Comparison of ENCODE assay signal across 24 cellular contexts in genomic region chr3:7095116-7095515, GRCh38.
"Had no signal": no experiment of that assay in that cellular context is flagged by ENCODE, and none has a peak within 500 bp of the region (broad histone marks: within the 10 kb centered on the region; RNA-seq: fewer than 3 reads in every experiment).

No MANE protein-coding gene starts in this region.

- H3K4me3 ChIP-seq: cardiac muscle cell, MG63 had no signal

- DNase-seq: activated CD4-positive, alpha-beta T cell treated with anti-CD3 and anti-CD28 coated beads for 36 hours; activated CD4-positive, alpha-beta T cell treated with anti-CD3 and anti-CD28 coated beads, Interleukin-2, amount 50 U/mL, for 1 hour; activated CD4-positive, CD25-positive, alpha-beta regulatory T cell; activated CD8-positive, alpha-beta memory T cell treated with anti-CD3 and anti-CD28 coated beads, Interleukin-2, amount 50 U/mL, for 4 hours; activated CD8-positive, alpha-beta T cell treated with anti-CD3 and anti-CD28 coated beads for 36 hours; activated gamma-delta T cell treated with Interleukin-2 at 50 U/mL for 16 hours; activated naive CD4-positive, alpha-beta T cell treated with anti-CD3 and anti-CD28 coated beads, Interleukin-2, amount 10 ng/mL, durations not matched to agents 7 days and 5 days; activated naive CD8-positive, alpha-beta T cell treated with anti-CD3 and anti-CD28 coated beads for 36 hours; activated T-cell treated with anti-CD3 and anti-CD28 coated beads, Interleukin-2, amount 50 U/mL, for 72 hours; brain microvascular endothelial cell; MG63; MV-4-11; NCI-H1105; NCI-H1436; NCI-H1694 treated with DMSO at 0.1 percent for 48 hours; NCI-H2029 treated with DMSO at 0.1 percent for 48 hours; NCI-H446; NCI-H526; NCI-H82; SIG-M5; T-helper 2 cell had no signal

- H3K27ac Mint-ChIP-seq: activated CD4-positive, alpha-beta T cell treated with anti-CD3 and anti-CD28 coated beads for 36 hours; activated CD8-positive, alpha-beta T cell treated with anti-CD3 and anti-CD28 coated beads for 36 hours; activated naive CD4-positive, alpha-beta T cell treated with anti-CD3 and anti-CD28 coated beads, Interleukin-2, amount 10 ng/mL, durations not matched to agents 7 days and 5 days; activated naive CD8-positive, alpha-beta T cell treated with anti-CD3 and anti-CD28 coated beads for 36 hours; activated T-cell treated with anti-CD3 and anti-CD28 coated beads, Interleukin-2, amount 50 U/mL, for 72 hours; activated T-helper 2 cell treated with anti-CD3 and anti-CD28 coated beads, Interferon-gamma antibody, Interleukin-2, Interleukin-4, amounts not matched to agents 10 μg/mL and 5 μg/mL and 100 μg/mL, durations not matched to agents 14 hours and 24 hours and 36 hours had no signal

- H3K36me3 ChIP-seq: brain microvascular endothelial cell, cardiac muscle cell, MG63 had no signal

- H3K4me1 Mint-ChIP-seq: activated CD4-positive, alpha-beta T cell treated with anti-CD3 and anti-CD28 coated beads for 36 hours; activated naive CD4-positive, alpha-beta T cell treated with anti-CD3 and anti-CD28 coated beads, Interleukin-2, amount 10 ng/mL, durations not matched to agents 7 days and 5 days; activated naive CD8-positive, alpha-beta T cell treated with anti-CD3 and anti-CD28 coated beads for 36 hours had no signal

- H3K27ac ChIP-seq: brain microvascular endothelial cell, cardiac muscle cell, VCaP had no signal

- H3K4me3 Mint-ChIP-seq: activated CD4-positive, alpha-beta T cell treated with anti-CD3 and anti-CD28 coated beads for 36 hours; activated CD8-positive, alpha-beta T cell treated with anti-CD3 and anti-CD28 coated beads for 36 hours; activated naive CD4-positive, alpha-beta T cell treated with anti-CD3 and anti-CD28 coated beads, Interleukin-2, amount 10 ng/mL, durations not matched to agents 7 days and 5 days; activated naive CD8-positive, alpha-beta T cell treated with anti-CD3 and anti-CD28 coated beads for 36 hours; activated T-cell treated with anti-CD3 and anti-CD28 coated beads, Interleukin-2, amount 50 U/mL, for 72 hours had no signal

- H3K27me3 ChIP-seq: brain microvascular endothelial cell, cardiac muscle cell, MG63 had no signal

- H3K9me3 ChIP-seq: MG63 had no signal

- H3K36me3 Mint-ChIP-seq: activated naive CD4-positive, alpha-beta T cell treated with anti-CD3 and anti-CD28 coated beads, Interleukin-2, amount 10 ng/mL, durations not matched to agents 7 days and 5 days; activated naive CD8-positive, alpha-beta T cell treated with anti-CD3 and anti-CD28 coated beads for 36 hours had no signal

- H3K27me3 Mint-ChIP-seq: activated CD4-positive, alpha-beta T cell treated with anti-CD3 and anti-CD28 coated beads for 36 hours; activated CD8-positive, alpha-beta T cell treated with anti-CD3 and anti-CD28 coated beads for 36 hours; activated naive CD4-positive, alpha-beta T cell treated with anti-CD3 and anti-CD28 coated beads, Interleukin-2, amount 10 ng/mL, durations not matched to agents 7 days and 5 days; activated naive CD8-positive, alpha-beta T cell treated with anti-CD3 and anti-CD28 coated beads for 36 hours had no signal

- ATAC-seq: activated CD4-positive, alpha-beta T cell treated with anti-CD3 and anti-CD28 coated beads for 36 hours; activated CD8-positive, alpha-beta T cell treated with anti-CD3 and anti-CD28 coated beads for 36 hours; activated T-cell treated with anti-CD3 and anti-CD28 coated beads, Interleukin-2, amount 50 U/mL, for 72 hours had no signal
